Comparison of ENCODE assay signal across 4 cellular contexts in genomic region chr1:33657833-33658232, GRCh38.
"Had no signal": no experiment of that assay in that cellular context is flagged by ENCODE, and none has a peak within 500 bp of the region (broad histone marks: within the 10 kb centered on the region; RNA-seq: fewer than 3 reads in every experiment).

No MANE protein-coding gene starts in this region.

- H3K4me3 ChIP-seq: GM23338 had no signal

- H2AFZ ChIP-seq: GM23338 had no signal

- ATAC-seq: GM23338 had no signal

- DNase-seq: H9, HCEC 1CT, IMR-90 had no signal

- H3K4me2 ChIP-seq: GM23338 had no signal
